23 cellular contexts compared by ENCODE assay signal in genomic region chr7:30453859-30454258, GRCh38. TPM values are rescaled to one million over a fixed set of nuclear protein-coding genes. Genes with fewer than 3 reads are reported as not detected.
A peak's percentile ranks its signal among the peaks of the same experiment; 100 is the strongest.
DNase-seq lines count a peak whose midpoint lies in the region; ATAC-seq and TF ChIP-seq lines count a peak whose summit lies in the region.
"Had no signal": no experiment of that assay in that cellular context is flagged by ENCODE, and none has a peak within 500 bp of the region (broad histone marks: within the 10 kb centered on the region; RNA-seq: fewer than 3 reads in every experiment).

No MANE protein-coding gene starts in this region.

- peak; percentile 12 for TF ChIP-seq CTCF in fibroblast of pulmonary artery (IDR thresholded peaks at IDR 0.05; ENCODE audit: low read length, missing control alignments)
- no peak for TF ChIP-seq CTCF in nephron progenitor cell (IDR thresholded peaks at IDR 0.05)
- no peak for TF ChIP-seq CTCF in GM10266 (IDR thresholded peaks at IDR 0.05; ENCODE audit: control insufficient read depth, insufficient read depth, low read depth, missing control alignments)
- no peak for TF ChIP-seq CTCF in transverse colon (IDR thresholded peaks at IDR 0.05)

- H3K4me3 Mint-ChIP-seq in nephron progenitor cell: no peak overlapping the region
- H3K4me3 Mint-ChIP-seq in stimulated activated naive CD8-positive, alpha-beta T cell treated with anti-CD3 and anti-CD28 coated beads, Interleukin-15, amount 100 ng/mL, for 72 hours: no peak overlapping the region
- H3K4me3 Mint-ChIP-seq: activated CD8-positive, alpha-beta T cell treated with anti-CD3 and anti-CD28 coated beads, Interleukin-2, amount 10 ng/mL, durations not matched to agents 7 days and 5 days; activated T-cell treated with anti-CD3 and anti-CD28 coated beads, Interleukin-2, amount 50 U/mL, for 24 hours; CD4-positive, CD25-positive, alpha-beta regulatory T cell had no signal

- no peaks in the 10 kb centered on the region for H3K27me3 Mint-ChIP-seq in nephron progenitor cell (ENCODE audit: low read depth, poor library complexity)
- no peaks in the 10 kb centered on the region for H3K27me3 Mint-ChIP-seq in stimulated activated naive CD8-positive, alpha-beta T cell treated with anti-CD3 and anti-CD28 coated beads, Interleukin-15, amount 100 ng/mL, for 72 hours
- H3K27me3 Mint-ChIP-seq: activated T-cell treated with anti-CD3 and anti-CD28 coated beads, Interleukin-2, amount 50 U/mL, for 24 hours; CD4-positive, CD25-positive, alpha-beta regulatory T cell had no signal

- peaks cover 26% of the 10 kb centered on the region for H3K4me1 Mint-ChIP-seq in nephron progenitor cell
- H3K4me1 Mint-ChIP-seq in stimulated activated naive CD8-positive, alpha-beta T cell treated with anti-CD3 and anti-CD28 coated beads, Interleukin-15, amount 100 ng/mL, for 72 hours: no peaks in the 10 kb centered on the region
- H3K4me1 Mint-ChIP-seq: CD4-positive, CD25-positive, alpha-beta regulatory T cell had no signal

- peak overlapping the region in 7 of 11 experiments; percentile 4 to 73 (median 54); a peak in 12 of 22 replicates for H3K27ac ChIP-seq in BLaER1 treated with 17β-estradiol and CSF1 and Interleukin-3, amounts not matched to agents 10 nM and 100 nM
- H3K27ac ChIP-seq in SK-N-MC (peak overlapping the region; percentile 46; the same call in 1 of the 2 replicates), transverse colon (no peak overlapping the region)
- H3K27ac ChIP-seq: esophagus squamous epithelium had no signal

- intact Hi-C loops in transverse colon (cut with DNase I; ENCODE audit: low total_unique reads): no loop called here

- in situ Hi-C loops in transverse colon (cut with MboI; ENCODE audit: low pct_ligation_motif_present in 1 of 4, low pct_unique_long_range_greater_than_20kb in 1 of 4, low sequenced_read_pairs in 3 of 4): loop anchor here in 1 of 4 donors (25.0 kb wide), 1 partner anchor 167 kb away; the partner anchor contains the start of gene ZNRF2

- H3K4me2 ChIP-seq in BLaER1 treated with 17β-estradiol and CSF1 and Interleukin-3, amounts not matched to agents 10 nM and 100 nM: peak overlapping the region; percentile 11 to 87 (median 72)

- H3K27me3 ChIP-seq in BLaER1 treated with 17β-estradiol and CSF1 and Interleukin-3, amounts not matched to agents 10 nM and 100 nM: no peaks in the 10 kb centered on the region
- no peaks in the 10 kb centered on the region for H3K27me3 ChIP-seq in transverse colon
- H3K27me3 ChIP-seq: esophagus squamous epithelium had no signal

- H3K9me3 ChIP-seq in BLaER1 treated with 17β-estradiol and CSF1 and Interleukin-3, amounts not matched to agents 10 nM and 100 nM (replicated peaks in 1 of 11): no peaks in the 10 kb centered on the region
- no peaks in the 10 kb centered on the region for H3K9me3 ChIP-seq in SK-N-MC (ENCODE audit: low read depth, low read length)
- H3K9me3 ChIP-seq in transverse colon: no peaks in the 10 kb centered on the region
- H3K9me3 ChIP-seq: esophagus squamous epithelium had no signal

- peak overlapping the region in 6 of 11 experiments; percentile 17 to 58 (median 32); a peak in 7 of 22 replicates for H3K9ac ChIP-seq in BLaER1 treated with 17β-estradiol and CSF1 and Interleukin-3, amounts not matched to agents 10 nM and 100 nM
- H3K9ac ChIP-seq in SK-N-MC (ENCODE audit: insufficient read length): no peak overlapping the region

- no peak for TF ChIP-seq POLR2A in transverse colon (IDR thresholded peaks at IDR 0.05)

- H3K4me3 ChIP-seq in BLaER1 treated with 17β-estradiol and CSF1 and Interleukin-3, amounts not matched to agents 10 nM and 100 nM: no peak overlapping the region
- H3K4me3 ChIP-seq in SK-N-MC (no peak overlapping the region), fibroblast of pulmonary artery (replicated peaks; ENCODE audit: low read depth, low read length) (no peak overlapping the region), transverse colon (no peak overlapping the region)
- H3K4me3 ChIP-seq: esophagus squamous epithelium had no signal

- peaks cover 13% of the 10 kb centered on the region for H3K36me3 Mint-ChIP-seq in nephron progenitor cell (ENCODE audit: low read depth)

- H3K9me3 Mint-ChIP-seq in nephron progenitor cell: no peaks in the 10 kb centered on the region
- no peaks in the 10 kb centered on the region for H3K9me3 Mint-ChIP-seq in stimulated activated naive CD8-positive, alpha-beta T cell treated with anti-CD3 and anti-CD28 coated beads, Interleukin-15, amount 100 ng/mL, for 72 hours
- H3K9me3 Mint-ChIP-seq: activated T-cell treated with anti-CD3 and anti-CD28 coated beads, Interleukin-2, amount 50 U/mL, for 24 hours; CD4-positive, CD25-positive, alpha-beta regulatory T cell had no signal

- no peak for ATAC-seq in stimulated activated naive CD8-positive, alpha-beta T cell treated with anti-CD3 and anti-CD28 coated beads, Interleukin-15, amount 100 ng/mL, for 72 hours
- ATAC-seq in HG02981 (IDR thresholded peaks at IDR 0.05; ENCODE audit: unreplicated experiment): no peak
- ATAC-seq: activated CD8-positive, alpha-beta T cell treated with anti-CD3 and anti-CD28 coated beads, Interleukin-2, amount 10 ng/mL, durations not matched to agents 7 days and 5 days had no signal

- H3K27ac Mint-ChIP-seq in nephron progenitor cell: peak overlapping the region; percentile 77
- H3K27ac Mint-ChIP-seq in stimulated activated naive CD8-positive, alpha-beta T cell treated with anti-CD3 and anti-CD28 coated beads, Interleukin-15, amount 100 ng/mL, for 72 hours: no peak overlapping the region
- H3K27ac Mint-ChIP-seq: activated CD8-positive, alpha-beta T cell treated with anti-CD3 and anti-CD28 coated beads, Interleukin-2, amount 10 ng/mL, durations not matched to agents 7 days and 5 days; activated T-cell treated with anti-CD3 and anti-CD28 coated beads, Interleukin-2, amount 50 U/mL, for 24 hours had no signal

- no peaks in the 10 kb centered on the region for H4K20me1 ChIP-seq in BLaER1 treated with 17β-estradiol and CSF1 and Interleukin-3, amounts not matched to agents 10 nM and 100 nM

- no peak for TF ChIP-seq EP300 in transverse colon (IDR thresholded peaks at IDR 0.05; ENCODE audit: low read depth)

- 76 to 100% methylated on average over 2 to 3 of the region's 3 CpGs for WGBS in transverse colon (ENCODE audit: low coverage in 1 of 2), 2 donors

- peaks cover 7 to 64% (median 51%) of the 10 kb centered on the region in 10 experiments for H3K4me1 ChIP-seq in BLaER1 treated with 17β-estradiol and CSF1 and Interleukin-3, amounts not matched to agents 10 nM and 100 nM
- peaks cover 2 to 6% (median 2%) of the 10 kb centered on the region in 4 donors for H3K4me1 ChIP-seq in transverse colon

- peaks cover 17 to 73% (median 44%) of the 10 kb centered on the region in 11 experiments; a peak in 21 of 22 replicates for H3K36me3 ChIP-seq in BLaER1 treated with 17β-estradiol and CSF1 and Interleukin-3, amounts not matched to agents 10 nM and 100 nM
- H3K36me3 ChIP-seq in SK-N-MC (ENCODE audit: insufficient read depth, low read length) (no peaks in the 10 kb centered on the region), transverse colon (peaks cover 0 to 17% (median 8%) of the 10 kb centered on the region in 4 donors)

- DNase-seq in SK-N-MC (ENCODE audit: low read depth, low spot score): no peak
- peak; percentile 69 for DNase-seq in fibroblast of pulmonary artery (ENCODE audit: low read depth)
- no peak for DNase-seq in nephron progenitor cell
- DNase-seq in GM10266 (ENCODE audit: extremely low spot score): no peak
- no peak for DNase-seq in transverse colon
- DNase-seq in stimulated activated naive CD8-positive, alpha-beta T cell treated with anti-CD3 and anti-CD28 coated beads, Interleukin-15, amount 100 ng/mL, for 72 hours: no peak
- DNase-seq: activated CD8-positive, alpha-beta T cell treated with anti-CD3 and anti-CD28 coated beads, Interleukin-2, amount 10 ng/mL, durations not matched to agents 7 days and 5 days; activated naive CD4-positive, alpha-beta T cell treated with Interleukin-2 at 50 U/mL for 16 hours; activated T-cell treated with anti-CD3 and anti-CD28 coated beads, Interleukin-2, amount 50 U/mL, for 24 hours; aorta; CD4-positive, CD25-positive, alpha-beta regulatory T cell; cerebellar nuclear complex; DMS53; effector CD8-positive, alpha-beta T cell; esophagus squamous epithelium; HCEC 1CT; Karpas-422; NCI-H1092 treated with DMSO at 0.1 percent for 48 hours; NCI-H2029 treated with DMSO at 0.1 percent for 48 hours; NCI-H510A treated with DMSO at 0.1 percent for 48 hours; RPMI8226 had no signal

RNA-seq across cellular contexts. Expression of gene NOD1, which starts 24.7 kb away (rescaled TPM):
- 10 to 100 TPM; 12.4 to 18.3 (median 15.6) TPM for total RNA-seq in transverse colon

RNA-seq across cellular contexts. Expression of gene GGCT, which starts 50.8 kb away (rescaled TPM):
- 10 to 100 TPM in 3 of 4 donors, 1 to 10 TPM in 1; 3.6 to 21.3 (median 16.5) TPM for total RNA-seq in transverse colon

Comparison
In these comparisons a context has a peak if more than half of its experiments do, and no peak if none do; other contexts are left out.
1. H3K27ac ChIP-seq: peak in BLaER1 treated with 17β-estradiol and CSF1 and Interleukin-3, amounts not matched to agents 10 nM and 100 nM (7 of 11) and SK-N-MC (single experiment); none in transverse colon (0 of 4).